Comparison of ENCODE assay signal across 1 cellular context in the genomic region with DNA sequence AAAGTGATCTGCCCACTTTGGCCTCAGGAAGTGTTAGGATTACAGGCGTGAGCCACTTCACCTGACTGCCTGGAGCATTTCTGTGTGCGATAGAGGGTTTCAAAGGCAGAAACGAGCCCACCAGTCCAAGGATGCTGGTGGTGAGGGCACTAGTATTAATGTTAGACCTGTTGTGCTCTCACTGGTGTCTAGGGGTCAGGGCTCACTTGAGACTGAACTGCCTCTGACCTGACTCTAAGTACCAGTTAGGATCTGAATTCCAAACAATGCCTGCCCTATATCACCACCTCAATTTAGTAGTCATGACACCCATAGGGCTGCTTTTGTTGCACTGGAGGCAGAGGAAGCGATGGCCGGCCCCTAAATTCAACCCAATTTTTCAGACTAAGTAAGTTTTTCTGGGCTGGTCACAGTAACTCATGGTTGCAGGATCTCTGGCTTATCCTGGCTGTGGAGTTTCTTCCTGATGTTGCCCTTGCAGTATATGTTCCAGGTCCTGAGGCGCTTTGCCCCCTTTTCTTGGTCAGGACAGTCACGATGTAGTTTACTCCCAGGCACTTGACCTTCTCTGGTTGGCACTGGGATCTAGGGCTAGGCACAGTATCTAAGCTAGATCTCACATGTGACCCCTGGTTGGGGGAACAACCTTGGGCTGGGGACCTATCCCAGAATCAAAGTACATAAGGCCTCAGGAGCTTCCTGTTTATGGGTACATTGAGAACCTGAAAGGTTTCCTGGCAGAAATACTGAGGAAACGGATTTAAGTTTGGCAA.
A peak's percentile ranks its signal among the peaks of the same experiment; 100 is the strongest.
TF ChIP-seq lines count a peak whose summit lies in the region.

No MANE protein-coding gene starts in this region.

TF ChIP-seq in GM23338, 12 proteins besides CTCF, POLR2A, EP300 and RAD21:
- TF ChIP-seq POLR2AphosphoS5 (IDR thresholded peaks at IDR 0.05; ENCODE audit: low read depth) (peak; percentile 18; the same call in 1 of the 2 replicates), CREB1 (CRISPR knock-in tag; IDR thresholded peaks at IDR 0.05; ENCODE audit: low read depth) (no peak)
